Comparison of ENCODE assay signal across 9 cellular contexts in genomic region chr9:73148447-73148937, GRCh38. TPM values are rescaled to one million over a fixed set of nuclear protein-coding genes. Genes with fewer than 3 reads are reported as not detected.
DNase-seq lines count a peak whose midpoint lies in the region; ATAC-seq, FAIRE-seq and TF ChIP-seq lines count a peak whose summit lies in the region.
"Had no signal": no experiment of that assay in that cellular context is flagged by ENCODE, and none has a peak within 500 bp of the region (broad histone marks: within the 10 kb centered on the region; RNA-seq: fewer than 3 reads in every experiment).

No MANE protein-coding gene starts in this region.

- 80 to 82% methylated on average over 3 of the region's 3 CpGs for WGBS in sigmoid colon, 2 donors

- ATAC-seq in PC-3 = no peak

- TF ChIP-seq POLR2A in endothelial cell of umbilical vein (IDR thresholded peaks at IDR 0.05; ENCODE audit: low read depth, low read length) (no peak), sigmoid colon (IDR thresholded peaks at IDR 0.05) (no peak)

- H3K9me1 ChIP-seq in endothelial cell of umbilical vein (replicated peaks; ENCODE audit: control insufficient read depth, extremely low read depth, insufficient read depth, low read length) = no peaks in the 10 kb centered on the region

- H3K27ac Mint-ChIP-seq in endothelial cell (ENCODE audit: unreplicated experiment) = no peak overlapping the region

- H3K4me3 ChIP-seq in PC-3 (ENCODE audit: low read length) = no peak overlapping the region; the same call in 1 of the 2 replicates
- no peak overlapping the region for H3K4me3 ChIP-seq in endothelial cell of umbilical vein (replicated peaks in 1 of 3; ENCODE audit: insufficient read depth in 1 of 3, low read depth in 1 of 3, low read length in 3 of 3)
- H3K4me3 ChIP-seq in sigmoid colon = no peak overlapping the region
- H3K4me3 ChIP-seq: neural progenitor cell had no signal

- H3K4me1 Mint-ChIP-seq in endothelial cell (ENCODE audit: unreplicated experiment) = peaks cover 26% of the 10 kb centered on the region

- FAIRE-seq in endothelial cell of umbilical vein (lab: Jason Lieb, UNC) = no peak

- H3F3A ChIP-seq in PC-3 (ENCODE audit: low read length, unreplicated experiment) = peaks cover 19% of the 10 kb centered on the region

- H3K9ac ChIP-seq in PC-3 (ENCODE audit: low read length) = no peak overlapping the region; the same call in 1 of the 2 replicates
- no peak overlapping the region for H3K9ac ChIP-seq in endothelial cell of umbilical vein (replicated peaks; ENCODE audit: extremely low read depth, insufficient read depth, low read length)
- H3K9ac ChIP-seq: neural progenitor cell had no signal

- DNase-seq in ELR (ENCODE audit: low read depth) = peak; percentile 77
- DNase-seq in PC-3 = peak; percentile 38
- peak; percentile 33 for DNase-seq in endothelial cell of umbilical vein (ENCODE audit: low read depth, low spot score)
- DNase-seq in sigmoid colon = no peak
- DNase-seq in NCI-H774 (lab: John Stamatoyannopoulos, UW) = no peak
- no peak for DNase-seq in endothelial cell (ENCODE audit: low spot score)
- DNase-seq in anterior cingulate cortex (lab: John Stamatoyannopoulos, UW) = no peak
- no peak for DNase-seq in NCI-H510A treated with DMSO at 0.1 percent for 48 hours (lab: John Stamatoyannopoulos, UW)

- H3K9me3 ChIP-seq in PC-3 (ENCODE audit: low read length) (no peaks in the 10 kb centered on the region), endothelial cell of umbilical vein (replicated peaks; ENCODE audit: control insufficient read depth, insufficient read depth, low read length) (no peaks in the 10 kb centered on the region), sigmoid colon (no peaks in the 10 kb centered on the region)

- no peaks in the 10 kb centered on the region for H3K9me2 ChIP-seq in PC-3 (replicated peaks; ENCODE audit: low read length)

- H2AFZ ChIP-seq in PC-3 (ENCODE audit: low read length) (no peak overlapping the region), endothelial cell of umbilical vein (ENCODE audit: low read depth, low read length) (no peak overlapping the region)
- H2AFZ ChIP-seq: neural progenitor cell had no signal

- H3K27me3 ChIP-seq in PC-3 (ENCODE audit: low read length) (no peaks in the 10 kb centered on the region), endothelial cell of umbilical vein (ENCODE audit: control insufficient read depth in 2 of 2, insufficient read depth in 2 of 2, low read length in 2 of 2) (no peaks in the 10 kb centered on the region), sigmoid colon (no peaks in the 10 kb centered on the region)
- H3K27me3 ChIP-seq: neural progenitor cell had no signal

- no peaks in the 10 kb centered on the region for H3K9me3 Mint-ChIP-seq in endothelial cell (ENCODE audit: unreplicated experiment)

- H3K36me3 Mint-ChIP-seq in endothelial cell (ENCODE audit: low read depth, unreplicated experiment) = no peaks in the 10 kb centered on the region
- H3K36me3 Mint-ChIP-seq: neural progenitor cell had no signal

- CTCF ChIA-PET in PC-3 (lab: Charles Lee) = no interaction called here
- CTCF ChIA-PET in endothelial cell of umbilical vein (lab: Charles Lee) = interaction anchor here (0.6 to 1.9 kb wide), 4 partner anchors 10 to 277 kb away, joined by 3 to 7 read pairs (median 4); no protein-coding TSS in a partner anchor

- H3K27ac ChIP-seq in PC-3 (ENCODE audit: low read length) = peak overlapping the region; percentile 90
- peak overlapping the region; percentile 77 for H3K27ac ChIP-seq in endothelial cell of umbilical vein (ENCODE audit: insufficient read depth, low read depth, low read length)
- peak overlapping the region; percentile 47 to 86 (median 67) for H3K27ac ChIP-seq in sigmoid colon
- H3K27ac ChIP-seq: neural progenitor cell had no signal

- dilution Hi-C loops in endothelial cell of umbilical vein (cut with MboI; ENCODE audit: extremely low pct_ligation_motif_present, low sequenced_read_pairs) = no loop called here

- BruUV-seq in PC-3 (replicated peaks; lab: Mats Ljungman, UMichigan) (no TSS peak), endothelial cell of umbilical vein (replicated peaks; lab: Mats Ljungman, UMichigan) (no TSS peak)

- H3K79me2 ChIP-seq in PC-3 (ENCODE audit: low read length) (peaks cover 19% of the 10 kb centered on the region), endothelial cell of umbilical vein (ENCODE audit: control insufficient read depth, insufficient read depth, low read length) (peaks cover 25% of the 10 kb centered on the region)

- H3K36me3 ChIP-seq in PC-3 (ENCODE audit: low read depth, low read length) (no peaks in the 10 kb centered on the region), endothelial cell of umbilical vein (ENCODE audit: control insufficient read depth in 2 of 2, extremely low read depth in 1 of 2, insufficient read depth in 2 of 2, low read length in 2 of 2) (no peaks in the 10 kb centered on the region), sigmoid colon (no peaks in the 10 kb centered on the region)
- H3K36me3 ChIP-seq: neural progenitor cell had no signal

- intact Hi-C loops in PC-3 (cut with micrococcal nuclease) = loop anchor here (2.0 kb wide), 1 partner anchor 16 kb away; no protein-coding TSS in a partner anchor
- intact Hi-C loops in endothelial cell of umbilical vein (cut with micrococcal nuclease) = no loop called here
- intact Hi-C loops in sigmoid colon (cut with DNase I) = no loop called here

- H3K4me2 ChIP-seq in PC-3 (ENCODE audit: low read length) (peak overlapping the region; percentile 81), endothelial cell of umbilical vein (ENCODE audit: insufficient read depth, low read length) (peak overlapping the region; percentile 65)
- H3K4me2 ChIP-seq: neural progenitor cell had no signal

- POLR2A ChIA-PET in PC-3 (lab: Charles Lee; ENCODE audit: unreplicated experiment) (no interaction called here), endothelial cell of umbilical vein (lab: Charles Lee) (no interaction called here)

- peaks cover 15% of the 10 kb centered on the region for H4K20me1 ChIP-seq in PC-3 (ENCODE audit: low read length)
- H4K20me1 ChIP-seq in endothelial cell of umbilical vein (replicated peaks; ENCODE audit: control insufficient read depth, extremely low read depth, insufficient read depth, low read length) = no peaks in the 10 kb centered on the region

- no peak overlapping the region for H3K4me3 Mint-ChIP-seq in endothelial cell (ENCODE audit: unreplicated experiment)
- H3K4me3 Mint-ChIP-seq: neural progenitor cell had no signal

- no peak for TF ChIP-seq CTCF in PC-3 (conservative IDR thresholded peaks at IDR 0.05; ENCODE audit: low read depth, low read length)
- TF ChIP-seq CTCF in endothelial cell of umbilical vein (IDR thresholded peaks at IDR 0.05; ENCODE audit: extremely low read depth in 1 of 2, insufficient read depth in 1 of 2, low read depth in 1 of 2, low read length in 2 of 2) = no peak
- TF ChIP-seq CTCF in sigmoid colon (IDR thresholded peaks at IDR 0.05) = no peak
- no peak for TF ChIP-seq CTCF in endothelial cell (IDR thresholded peaks at IDR 0.05; ENCODE audit: unreplicated experiment)

- TF ChIP-seq EP300 in sigmoid colon (IDR thresholded peaks at IDR 0.05) = no peak

- H3K27me3 Mint-ChIP-seq in endothelial cell (ENCODE audit: unreplicated experiment) = no peaks in the 10 kb centered on the region

- peaks cover 62% of the 10 kb centered on the region for H3K4me1 ChIP-seq in PC-3 (ENCODE audit: insufficient read depth, low read length)
- peaks cover 48% of the 10 kb centered on the region for H3K4me1 ChIP-seq in endothelial cell of umbilical vein (ENCODE audit: control insufficient read depth, extremely low read depth, insufficient read depth, low read length)
- peaks cover 0 to 60% (median 32%) of the 10 kb centered on the region in 4 donors for H3K4me1 ChIP-seq in sigmoid colon

TF ChIP-seq in endothelial cell of umbilical vein, 7 proteins besides CTCF, POLR2A, EP300 and RAD21:
- TF ChIP-seq POLR2AphosphoS5 (IDR thresholded peaks at IDR 0.05; ENCODE audit: insufficient read depth, low read depth, low read length) (no peak), FOS (IDR thresholded peaks at IDR 0.05; ENCODE audit: borderline replicate concordance, insufficient read depth, low read length) (no peak), MYC (IDR thresholded peaks at IDR 0.05; ENCODE audit: low read depth, low read length) (no peak), GATA2 (IDR thresholded peaks at IDR 0.05; ENCODE audit: insufficient read depth, insufficient read length, low read depth, low read length) (no peak), MAX (IDR thresholded peaks at IDR 0.05; ENCODE audit: insufficient read depth, insufficient read length) (no peak), EZH2 (IDR thresholded peaks at IDR 0.05; ENCODE audit: borderline replicate concordance, low read depth, low read length, severe bottlenecking) (no peak), JUN (IDR thresholded peaks at IDR 0.05; ENCODE audit: borderline replicate concordance, insufficient read depth, insufficient read length, low read depth) (no peak)

RNA-seq across cellular contexts. Expression of gene ANXA1, which starts 3.2 kb away (rescaled TPM):
- total RNA-seq in PC-3 (2014; rRNA removed) (176 and 192 TPM in 2 replicates), endothelial cell of umbilical vein (525 and 578 TPM in 2 replicates), sigmoid colon (100 to 1,000 TPM; 135 to 214 (median 170) TPM), endothelial cell (ENCODE audit: unreplicated experiment) (43.3 TPM)
- polyA plus RNA-seq in endothelial cell of umbilical vein (313 and 403 TPM in 2 replicates), sigmoid colon (100 to 1,000 TPM in 1 of 3 donors, 10 to 100 TPM in 2; 52.5 to 132 (median 75.2) TPM)
- 739 and 850 TPM in 2 replicates for polyA plus RNA-seq in endothelial cell of umbilical vein (2011; cell fraction: cytosol; rRNA removed)
- 853 and 889 TPM in 2 replicates for polyA plus RNA-seq in endothelial cell of umbilical vein (2011; cell fraction: nucleus; rRNA removed)
- 651 and 824 TPM in 2 replicates for polyA plus RNA-seq in endothelial cell of umbilical vein (2012)
- polyA minus RNA-seq in endothelial cell of umbilical vein = 346 and 389 TPM in 2 replicates
- 99.6 TPM for polyA minus RNA-seq in endothelial cell of umbilical vein (2011; cell fraction: cytosol; rRNA and poly(A)+ RNA removed)
- polyA minus RNA-seq in endothelial cell of umbilical vein (2011; cell fraction: nucleus; rRNA and poly(A)+ RNA removed) = 497 and 541 TPM in 2 replicates

Comparison
In these comparisons a context has a peak if more than half of its experiments do, and no peak if none do; other contexts are left out.
1. DNase-seq: peak in ELR (single experiment), PC-3 (single experiment) and endothelial cell of umbilical vein (single experiment); none in sigmoid colon (single experiment), NCI-H774 (single experiment), endothelial cell (single experiment), anterior cingulate cortex (0 of 58) and NCI-H510A treated with DMSO at 0.1 percent for 48 hours (single experiment).
2. Peak in every context shown above with its lines, with median percentiles within 50 percentile points of each other: H3K27ac ChIP-seq.